ENCODE assay signal across 26 cellular contexts in the genomic region with DNA sequence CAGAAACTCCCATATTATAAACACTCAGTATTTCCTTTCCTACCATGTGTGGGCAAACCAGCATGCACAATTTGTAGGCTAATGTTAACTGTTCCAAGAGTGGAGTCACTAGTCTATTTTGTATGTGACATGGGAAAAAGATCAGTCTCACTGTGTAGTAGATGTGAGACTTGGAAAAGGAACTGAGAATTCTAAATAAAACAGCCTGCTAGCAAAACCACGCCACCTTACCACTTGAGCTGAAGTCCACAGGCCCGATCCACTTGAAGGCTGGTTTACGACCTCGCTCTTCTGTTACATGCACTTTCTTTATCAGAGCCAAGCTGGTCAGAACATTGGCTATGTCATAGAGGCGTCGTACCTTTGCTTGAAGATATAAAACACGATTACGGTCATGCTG. TPM values are rescaled to one million over a fixed set of nuclear protein-coding genes. Genes with fewer than 3 reads are reported as not detected.
DNase-seq lines count a peak whose midpoint lies in the region; ATAC-seq, FAIRE-seq and TF ChIP-seq lines count a peak whose summit lies in the region.
"Had no signal": no experiment of that assay in that cellular context is flagged by ENCODE, and none has a peak within 500 bp of the region (broad histone marks: within the 10 kb centered on the region; RNA-seq: fewer than 3 reads in every experiment).

No MANE protein-coding gene starts in this region.

- no peaks in the 10 kb centered on the region for H3K4me1 ChIP-seq in pancreas
- H3K4me1 ChIP-seq: A549, BLaER1, neural progenitor cell, Peyer's patch, SJSA1 had no signal

- no peaks in the 10 kb centered on the region for H3K27me3 ChIP-seq in pancreas
- H3K27me3 ChIP-seq: BLaER1, neural progenitor cell, Peyer's patch, SJSA1 had no signal

- H3K27ac Mint-ChIP-seq in activated naive CD8-positive, alpha-beta T cell treated with anti-CD3 and anti-CD28 coated beads, Interleukin-2, amount 50 U/mL, for 24 hours, result no peak overlapping the region
- H3K27ac Mint-ChIP-seq: dendritic cell treated with granulocyte-macrophage colony-stimulating factor and Interleukin-4, amounts not matched to agents 40 ng/mL and 50 ng/mL, for 4 days; GM23338; neural progenitor cell; progenitor cell of endocrine pancreas; T-helper 1 cell treated with Interleukin-12 subunit alpha and Interleukin-12 subunit beta and Interleukin-4 antibody, amounts not matched to agents 30 μg/mL and 1 μg/mL, for 36 hours had no signal

- intact Hi-C loops in pancreas (cut with DNase I), result no loop called here

- no peaks in the 10 kb centered on the region for H3K4me1 Mint-ChIP-seq in activated naive CD8-positive, alpha-beta T cell treated with anti-CD3 and anti-CD28 coated beads, Interleukin-2, amount 50 U/mL, for 24 hours
- H3K4me1 Mint-ChIP-seq: GM23338, neural progenitor cell had no signal

- DNase-seq in GM12891 (ENCODE audit: insufficient read length, low spot score), result no peak
- no peak for DNase-seq in GM19239 (ENCODE audit: insufficient read length, low spot score)
- DNase-seq in NCI-H187 (lab: John Stamatoyannopoulos, UW), result peak; percentile 42 to 61
- DNase-seq in AG08396 (ENCODE audit: low spot score), result no peak
- no peak for DNase-seq in activated naive CD8-positive, alpha-beta T cell treated with anti-CD3 and anti-CD28 coated beads, Interleukin-2, amount 50 U/mL, for 24 hours
- no peak for DNase-seq in pancreas
- DNase-seq: activated CD8-positive, alpha-beta memory T cell treated with anti-CD3 and anti-CD28 coated beads, Interleukin-2, amount 50 U/mL, for 48 hours; activated effector memory CD4-positive, alpha-beta T cell treated with anti-CD3 and anti-CD28 coated beads, Interleukin-2, amount 50 U/mL, for 16 hours; head of caudate nucleus; IMR-90; left ventricle myocardium superior; NCI-H345; Peyer's patch had no signal

- H3K36me3 ChIP-seq in pancreas, result no peaks in the 10 kb centered on the region
- H3K36me3 ChIP-seq: Peyer's patch, thoracic aorta had no signal

- peak; percentile 34; the same call in 1 of the 2 replicates for TF ChIP-seq POLR2A in GM12891 (IDR thresholded peaks at IDR 0.05; ENCODE audit: low read depth, low read length)

- H3K4me3 ChIP-seq in pancreas, result no peak overlapping the region
- H3K4me3 ChIP-seq: A549, BLaER1, GM23338, neural progenitor cell, Peyer's patch, SJSA1, thoracic aorta had no signal

- H3K9me3 Mint-ChIP-seq in activated naive CD8-positive, alpha-beta T cell treated with anti-CD3 and anti-CD28 coated beads, Interleukin-2, amount 50 U/mL, for 24 hours, result peaks cover under 1% of the 10 kb centered on the region

- TF ChIP-seq CTCF in pancreas (IDR thresholded peaks at IDR 0.05), result no peak

- H3K4me3 Mint-ChIP-seq in activated naive CD8-positive, alpha-beta T cell treated with anti-CD3 and anti-CD28 coated beads, Interleukin-2, amount 50 U/mL, for 24 hours, result no peak overlapping the region
- H3K4me3 Mint-ChIP-seq: dendritic cell treated with granulocyte-macrophage colony-stimulating factor and Interleukin-4, amounts not matched to agents 40 ng/mL and 50 ng/mL, for 4 days; GM23338; neural progenitor cell; T-helper 1 cell treated with Interleukin-12 subunit alpha and Interleukin-12 subunit beta and Interleukin-4 antibody, amounts not matched to agents 30 μg/mL and 1 μg/mL, for 36 hours had no signal

- no peaks in the 10 kb centered on the region for H3K27me3 Mint-ChIP-seq in activated naive CD8-positive, alpha-beta T cell treated with anti-CD3 and anti-CD28 coated beads, Interleukin-2, amount 50 U/mL, for 24 hours
- H3K27me3 Mint-ChIP-seq: dendritic cell treated with granulocyte-macrophage colony-stimulating factor and Interleukin-4, amounts not matched to agents 40 ng/mL and 50 ng/mL, for 4 days; progenitor cell of endocrine pancreas had no signal

- ATAC-seq in HG02642 (IDR thresholded peaks at IDR 0.05; ENCODE audit: poor library complexity, unreplicated experiment), result peak; percentile 66
- no peak for ATAC-seq in activated naive CD8-positive, alpha-beta T cell treated with anti-CD3 and anti-CD28 coated beads, Interleukin-2, amount 50 U/mL, for 24 hours
- ATAC-seq in HG03135 (IDR thresholded peaks at IDR 0.05; ENCODE audit: unreplicated experiment), result no peak
- no peak for ATAC-seq in pancreas
- ATAC-seq: A549, GM23338, left ventricle myocardium superior had no signal

- H3K27ac ChIP-seq in pancreas, result no peak overlapping the region
- H3K27ac ChIP-seq: A549, BLaER1, neural progenitor cell, Peyer's patch, SJSA1, thoracic aorta, VCaP had no signal

- 96 to 99% methylated on average over 8 of the region's 8 CpGs for WGBS in pancreas, 2 donors

- H3K36me3 Mint-ChIP-seq in activated naive CD8-positive, alpha-beta T cell treated with anti-CD3 and anti-CD28 coated beads, Interleukin-2, amount 50 U/mL, for 24 hours (ENCODE audit: low read depth), result peaks cover 10% of the 10 kb centered on the region

- FAIRE-seq in GM12891 (lab: Jason Lieb, UNC), result peak; percentile 69
- peak; percentile 21 for FAIRE-seq in GM19239 (lab: Jason Lieb, UNC)
- FAIRE-seq in pancreas (lab: Jason Lieb, UNC), result no peak
- FAIRE-seq: A549, bronchial epithelial cell had no signal

- H3K9me3 ChIP-seq in pancreas, result no peaks in the 10 kb centered on the region
- H3K9me3 ChIP-seq: A549, Peyer's patch, SJSA1, thoracic aorta had no signal

TF ChIP-seq in GM12891, 5 proteins besides CTCF, POLR2A, EP300 and RAD21:
- peak; percentile 73 for TF ChIP-seq SPI1 (IDR thresholded peaks at IDR 0.05; ENCODE audit: low read depth, low read length)
- TF ChIP-seq POU2F2 (IDR thresholded peaks at IDR 0.05; ENCODE audit: low read depth, low read length), result no peak

RNA-seq across cellular contexts. Expression of gene E2F7, which starts 22.5 kb away (rescaled TPM):
- polyA plus RNA-seq in GM12891 (2012; ENCODE audit: low read depth, missing spikeins), result 5.0 TPM
- total RNA-seq in pancreas, result under 1 TPM in 5 of 6 donors, not detected in 1; 0.20 to 0.73 (median 0.28) TPM
- polyA plus RNA-seq in pancreas, result under 1 TPM in 1 of 2 donors, not detected in 1; 0.08 TPM
- total RNA-seq: thoracic aorta had no signal

Comparison
In these comparisons a context has a peak if more than half of its experiments do, and no peak if none do; other contexts are left out.
1. DNase-seq: peak in NCI-H187 (2 of 2); none in GM12891 (single experiment), GM19239 (single experiment), AG08396 (single experiment), activated naive CD8-positive, alpha-beta T cell treated with anti-CD3 and anti-CD28 coated beads, Interleukin-2, amount 50 U/mL, for 24 hours (single experiment) and pancreas (0 of 6).